ENCODE assay signal across 16 cellular contexts in genomic region chr13:50415428-50415827, GRCh38.
DNase-seq lines count a peak whose midpoint lies in the region; TF ChIP-seq lines count a peak whose summit lies in the region.
"Had no signal": no experiment of that assay in that cellular context is flagged by ENCODE, and none has a peak within 500 bp of the region (broad histone marks: within the 10 kb centered on the region; RNA-seq: fewer than 3 reads in every experiment).

No MANE protein-coding gene starts in this region.

- TF ChIP-seq CTCF in brain microvascular endothelial cell (IDR thresholded peaks at IDR 0.05; ENCODE audit: low read depth, low read length, missing control alignments) (no peak), osteoblast (IDR thresholded peaks at IDR 0.05; ENCODE audit: extremely low read depth, low read depth, low read length) (no peak)

- no peak for DNase-seq in activated naive CD4-positive, alpha-beta T cell (lab: John Stamatoyannopoulos, UW)
- peak; percentile 74 for DNase-seq in brain microvascular endothelial cell
- no peak for DNase-seq in osteoblast (ENCODE audit: insufficient read length, low spot score, missing footprints)
- no peak for DNase-seq in NCI-H510A (lab: John Stamatoyannopoulos, UW)
- DNase-seq in NCI-H345 treated with DMSO at 0.1 percent for 48 hours (lab: John Stamatoyannopoulos, UW; ENCODE audit: unreplicated experiment), result no peak
- DNase-seq in stimulated activated CD4-positive, alpha-beta T cell treated with anti-CD3 and anti-CD28 coated beads, Interleukin-2, amount 100 ng/mL, for 48 hours, result no peak
- DNase-seq: AML-193; Caco-2; CD4-positive, alpha-beta T cell; GM23248 had no signal

- peaks cover 2% of the 10 kb centered on the region for H3K36me3 Mint-ChIP-seq in activated naive CD4-positive, alpha-beta T cell treated with anti-CD3 and anti-CD28 coated beads, Interleukin-2, amount 50 U/mL, for 24 hours

- H3K27ac Mint-ChIP-seq in activated naive CD4-positive, alpha-beta T cell treated with anti-CD3 and anti-CD28 coated beads, Interleukin-2, amount 50 U/mL, for 24 hours, result peak overlapping the region; percentile 47
- H3K27ac Mint-ChIP-seq: CD4-positive, alpha-beta T cell; IgD-negative memory B cell had no signal

- no peaks in the 10 kb centered on the region for H3K9me3 ChIP-seq in osteoblast (ENCODE audit: low read depth, low read length)
- H3K9me3 ChIP-seq: A549, Caco-2, HAP-1 had no signal

- H3K36me3 ChIP-seq in brain microvascular endothelial cell (replicated peaks) (no peaks in the 10 kb centered on the region), osteoblast (ENCODE audit: insufficient read depth, low read length) (no peaks in the 10 kb centered on the region)
- H3K36me3 ChIP-seq: HAP-1 had no signal

- H3K4me3 Mint-ChIP-seq in activated naive CD4-positive, alpha-beta T cell treated with anti-CD3 and anti-CD28 coated beads, Interleukin-2, amount 50 U/mL, for 24 hours, result no peak overlapping the region
- H3K4me3 Mint-ChIP-seq: CD4-positive, alpha-beta T cell; IgD-negative memory B cell had no signal

- H3K4me2 ChIP-seq in osteoblast (ENCODE audit: insufficient read depth, low read length), result no peak overlapping the region
- H3K4me2 ChIP-seq: A549 had no signal

- no peaks in the 10 kb centered on the region for H3K79me2 ChIP-seq in osteoblast (ENCODE audit: insufficient read depth, low read length)

- no peak overlapping the region for H3K4me3 ChIP-seq in brain microvascular endothelial cell (ENCODE audit: low read depth, low read length)
- no peak overlapping the region for H3K4me3 ChIP-seq in osteoblast (ENCODE audit: insufficient read depth, low read length)
- H3K4me3 ChIP-seq: A549, GM23248, HAP-1 had no signal

- H3K4me1 ChIP-seq in osteoblast (ENCODE audit: insufficient read depth, low read length), result peaks cover 28% of the 10 kb centered on the region

- H4K20me1 ChIP-seq in osteoblast (ENCODE audit: insufficient read depth, low read length), result no peaks in the 10 kb centered on the region

- no peak overlapping the region for H2AFZ ChIP-seq in osteoblast (ENCODE audit: low read length)
- H2AFZ ChIP-seq: GM23248 had no signal

- H3K27me3 ChIP-seq in brain microvascular endothelial cell (replicated peaks), result no peaks in the 10 kb centered on the region
- no peaks in the 10 kb centered on the region for H3K27me3 ChIP-seq in osteoblast (ENCODE audit: insufficient read depth, low read length)

- in situ Hi-C loops in brain microvascular endothelial cell (cut with HindIII; ENCODE audit: low pct_ligation_motif_present, low sequenced_read_pairs), result no loop called here

- H3K27ac ChIP-seq in brain microvascular endothelial cell (peak overlapping the region; percentile 33), osteoblast (ENCODE audit: low read depth, low read length) (peak overlapping the region; percentile 6)
- H3K27ac ChIP-seq: 22Rv1, A549, C4-2B, GM23248 had no signal

- H3K27me3 Mint-ChIP-seq in activated naive CD4-positive, alpha-beta T cell treated with anti-CD3 and anti-CD28 coated beads, Interleukin-2, amount 50 U/mL, for 24 hours, result no peaks in the 10 kb centered on the region
- H3K27me3 Mint-ChIP-seq: CD4-positive, alpha-beta T cell had no signal

- peaks cover 5% of the 10 kb centered on the region for H3K4me1 Mint-ChIP-seq in activated naive CD4-positive, alpha-beta T cell treated with anti-CD3 and anti-CD28 coated beads, Interleukin-2, amount 50 U/mL, for 24 hours
- H3K4me1 Mint-ChIP-seq: IgD-negative memory B cell had no signal

- peaks cover 14% of the 10 kb centered on the region for H3K9me3 Mint-ChIP-seq in activated naive CD4-positive, alpha-beta T cell treated with anti-CD3 and anti-CD28 coated beads, Interleukin-2, amount 50 U/mL, for 24 hours
